24 cellular contexts compared by ENCODE assay signal in the genomic region with DNA sequence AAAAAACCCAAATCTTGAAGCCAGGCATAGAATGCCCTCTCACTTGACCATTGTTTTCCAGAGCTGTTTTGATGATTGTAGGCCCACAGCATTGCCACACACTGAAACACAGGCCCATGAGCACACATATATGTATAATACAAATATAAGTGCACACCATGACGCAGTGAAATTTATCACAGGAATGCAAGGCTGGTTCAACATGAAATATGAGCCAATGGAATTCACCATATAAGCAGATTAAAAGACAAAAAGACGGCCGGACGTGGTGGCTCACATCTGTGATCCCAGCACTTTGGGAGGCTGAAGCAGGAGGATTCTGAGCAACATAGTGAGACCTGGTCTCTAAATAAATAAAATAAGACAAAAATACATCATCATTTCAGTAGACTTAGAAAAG. TPM values are rescaled to one million over a fixed set of nuclear protein-coding genes. Genes with fewer than 3 reads are reported as not detected.
"Had no signal": no experiment of that assay in that cellular context is flagged by ENCODE, and none has a peak within 500 bp of the region (broad histone marks: within the 10 kb centered on the region; RNA-seq: fewer than 3 reads in every experiment).

No MANE protein-coding gene starts in this region.

- H3K27me3 ChIP-seq: right atrium auricular region, suprapubic skin, tibial nerve had no signal

- H3K4me3 Mint-ChIP-seq: activated B cell treated with CpG ODN at 0.5 μM for 24 hours; activated CD8-positive, alpha-beta T cell treated with anti-CD3 and anti-CD28 coated beads for 36 hours; activated T-cell treated with anti-CD3 and anti-CD28 coated beads, Interleukin-2, amount 50 U/mL, for 4 hours; activated T-helper 17 cell treated with anti-CD3 and anti-CD28 coated beads, Interleukin-2, amount 50 U/mL, for 72 hours; central memory CD8-positive, alpha-beta T cell; dendritic cell treated with granulocyte-macrophage colony-stimulating factor and Interleukin-4, amounts not matched to agents 40 ng/mL and 50 ng/mL, for 4 days; endodermal cell; nephron progenitor cell; T-helper 2 cell treated with Interferon-gamma antibody and Interleukin-4, amounts not matched to agents 5 μg/mL and 100 μg/mL, for 36 hours had no signal

- H3K4me1 ChIP-seq: parathyroid adenoma had no signal

- H3K27ac Mint-ChIP-seq: activated B cell treated with CpG ODN at 0.5 μM for 24 hours; activated CD8-positive, alpha-beta T cell treated with anti-CD3 and anti-CD28 coated beads for 36 hours; activated T-helper 17 cell treated with anti-CD3 and anti-CD28 coated beads, Interleukin-2, amount 50 U/mL, for 72 hours; dendritic cell treated with granulocyte-macrophage colony-stimulating factor and Interleukin-4, amounts not matched to agents 40 ng/mL and 50 ng/mL, for 4 days; endodermal cell; nephron progenitor cell; T-helper 2 cell treated with Interferon-gamma antibody and Interleukin-4, amounts not matched to agents 5 μg/mL and 100 μg/mL, for 36 hours had no signal

- H3K9me3 Mint-ChIP-seq: activated B cell treated with CpG ODN at 0.5 μM for 24 hours; central memory CD8-positive, alpha-beta T cell had no signal

- H3K9me3 ChIP-seq: right atrium auricular region, suprapubic skin had no signal

- H3K36me3 ChIP-seq: right atrium auricular region had no signal

- H3K4me3 ChIP-seq: left ventricle myocardium inferior, lung, right atrium auricular region, suprapubic skin, tibial nerve had no signal

- H3K27me3 Mint-ChIP-seq: activated B cell treated with CpG ODN at 0.5 μM for 24 hours; activated CD8-positive, alpha-beta T cell treated with anti-CD3 and anti-CD28 coated beads for 36 hours; activated T-helper 17 cell treated with anti-CD3 and anti-CD28 coated beads, Interleukin-2, amount 50 U/mL, for 72 hours; central memory CD8-positive, alpha-beta T cell; dendritic cell treated with granulocyte-macrophage colony-stimulating factor and Interleukin-4, amounts not matched to agents 40 ng/mL and 50 ng/mL, for 4 days; naive B cell had no signal

- H3K79me2 ChIP-seq: parathyroid adenoma had no signal

- ATAC-seq: activated CD8-positive, alpha-beta T cell treated with anti-CD3 and anti-CD28 coated beads for 36 hours; activated T-cell treated with anti-CD3 and anti-CD28 coated beads, Interleukin-2, amount 50 U/mL, for 4 hours; activated T-helper 17 cell treated with anti-CD3 and anti-CD28 coated beads, Interleukin-2, amount 50 U/mL, for 72 hours had no signal

- H3K9ac ChIP-seq: parathyroid adenoma had no signal

- H3K27ac ChIP-seq: left ventricle myocardium inferior, parathyroid adenoma, right atrium auricular region, tibial nerve had no signal

- DNase-seq: activated B cell treated with CpG ODN at 0.5 μM for 24 hours; activated CD4-positive, alpha-beta T cell treated with anti-CD3 and anti-CD28 coated beads, Interleukin-2, amount 50 U/mL, for 1 hour; activated CD8-positive, alpha-beta T cell treated with anti-CD3 and anti-CD28 coated beads for 36 hours; activated gamma-delta T cell treated with Interleukin-2 at 50 U/mL for 16 hours; activated naive CD4-positive, alpha-beta T cell treated with anti-CD3 and anti-CD28 coated beads, Interleukin-2, amount 50 U/mL, for 16 hours; activated T-cell treated with anti-CD3 and anti-CD28 coated beads, Interleukin-2, amount 50 U/mL, for 4 hours; endodermal cell; left ventricle myocardium inferior; naive B cell; nephron progenitor cell; stimulated activated CD4-positive, alpha-beta T cell treated with anti-CD3 and anti-CD28 coated beads, Interleukin-15, amount 100 ng/mL, for 24 hours; stimulated activated CD4-positive, alpha-beta T cell treated with anti-CD3 and anti-CD28 coated beads, Interleukin-2, amount 100 ng/mL, for 24 hours; stimulated activated naive CD4-positive, alpha-beta T cell; T-helper 1 cell had no signal

- H2AFZ ChIP-seq: parathyroid adenoma had no signal

- H3K4me1 Mint-ChIP-seq: endodermal cell, nephron progenitor cell had no signal

RNA-seq across cellular contexts. Expression of a gene that starts 44.1 kb away (rescaled TPM):
- total RNA-seq: frontal cortex had no signal
